1 cellular context compared by ENCODE assay signal in genomic region chr7:134755422-134756022, GRCh38.
TF ChIP-seq lines count a peak whose summit lies in the region.

No MANE protein-coding gene starts in this region.

TF ChIP-seq in HCT116, 20 proteins besides CTCF, POLR2A, EP300 and RAD21 (continued from another document):
- no peak for TF ChIP-seq ZBTB33 (IDR thresholded peaks at IDR 0.05; ENCODE audit: extremely low read depth, insufficient replicate concordance, low read length)
- no peak for TF ChIP-seq FOSL1 (IDR thresholded peaks at IDR 0.05; ENCODE audit: low read depth)
- no peak for TF ChIP-seq POLR2AphosphoS5 (IDR thresholded peaks at IDR 0.05; ENCODE audit: low read depth, low read length)
